Comparison of ENCODE assay signal across 10 cellular contexts in genomic region chr12:45257185-45257585, GRCh38. TPM values are rescaled to one million over a fixed set of nuclear protein-coding genes. Genes with fewer than 3 reads are reported as not detected.
DNase-seq lines count a peak whose midpoint lies in the region; ATAC-seq and TF ChIP-seq lines count a peak whose summit lies in the region.
"Had no signal": no experiment of that assay in that cellular context is flagged by ENCODE, and none has a peak within 500 bp of the region (broad histone marks: within the 10 kb centered on the region; RNA-seq: fewer than 3 reads in every experiment).

No MANE protein-coding gene starts in this region.

- intact Hi-C loops in activated T-helper 1 cell treated with anti-CD3 and anti-CD28 coated beads, Interleukin-12 subunit alpha, Interleukin-12 subunit beta, Interleukin-2, Interleukin-4 antibody, amounts not matched to agents 30 ng/mL and 10 ng/mL and 1 ng/mL, durations not matched to agents 14 hours and 24 hours and 36 hours (cut with micrococcal nuclease): no loop called here

- H3K9ac ChIP-seq in mesendoderm (ENCODE audit: low read length): no peak overlapping the region

- H2BK5ac ChIP-seq in mesendoderm (ENCODE audit: low read length): peak overlapping the region; percentile 5

- no peaks in the 10 kb centered on the region for H3K27me3 Mint-ChIP-seq in naive thymus-derived CD8-positive, alpha-beta T cell
- H3K27me3 Mint-ChIP-seq in activated T-helper 1 cell treated with anti-CD3 and anti-CD28 coated beads, Interleukin-12 subunit alpha, Interleukin-12 subunit beta, Interleukin-2, Interleukin-4 antibody, amounts not matched to agents 30 ng/mL and 10 ng/mL and 1 ng/mL, durations not matched to agents 14 hours and 24 hours and 36 hours (ENCODE audit: insufficient read depth): no peaks in the 10 kb centered on the region

- peak overlapping the region in 1 of 10 donors; percentile 20 for H3K4me3 Mint-ChIP-seq in naive thymus-derived CD8-positive, alpha-beta T cell
- no peak overlapping the region for H3K4me3 Mint-ChIP-seq in activated T-helper 1 cell treated with anti-CD3 and anti-CD28 coated beads, Interleukin-12 subunit alpha, Interleukin-12 subunit beta, Interleukin-2, Interleukin-4 antibody, amounts not matched to agents 30 ng/mL and 10 ng/mL and 1 ng/mL, durations not matched to agents 14 hours and 24 hours and 36 hours
- H3K4me3 Mint-ChIP-seq: T-helper 1 cell treated with Interleukin-12 subunit alpha and Interleukin-12 subunit beta and Interleukin-4 antibody, amounts not matched to agents 30 μg/mL and 1 μg/mL, for 36 hours had no signal

- TF ChIP-seq POLR2A in GM18505 (IDR thresholded peaks at IDR 0.05; ENCODE audit: borderline replicate concordance, extremely low read depth, insufficient read depth, insufficient read length): no peak

- peak overlapping the region; percentile 14; the same call in 1 of the 2 replicates for H3K27ac ChIP-seq in HL-60 (replicated peaks)
- no peak overlapping the region for H3K27ac ChIP-seq in mesendoderm (ENCODE audit: low read depth, low read length)

- no peak overlapping the region for H2BK15ac ChIP-seq in mesendoderm (replicated peaks; ENCODE audit: low read depth)

- H4K5ac ChIP-seq in mesendoderm (ENCODE audit: low read length): no peak overlapping the region

- peaks cover 8% of the 10 kb centered on the region for H3K79me2 ChIP-seq in mesendoderm (ENCODE audit: control insufficient read depth, insufficient read depth, low read length)

- peak overlapping the region; percentile 44 for H3K56ac ChIP-seq in mesendoderm (ENCODE audit: low read length)

- no peak overlapping the region for H3K4me2 ChIP-seq in mesendoderm (ENCODE audit: low read length)

- POLR2A ChIA-PET in naive thymus-derived CD8-positive, alpha-beta T cell (lab: Charles Lee): no interaction called here

- no peak overlapping the region for H3K18ac ChIP-seq in mesendoderm (ENCODE audit: low read length)

- peaks cover 17% of the 10 kb centered on the region for H3K4me1 ChIP-seq in mesendoderm (ENCODE audit: control insufficient read depth, low read depth, low read length)

- ATAC-seq in GM18505 (IDR thresholded peaks at IDR 0.05; ENCODE audit: unreplicated experiment) (peak; percentile 79), GM21786 (IDR thresholded peaks at IDR 0.05; ENCODE audit: unreplicated experiment) (peak; percentile 81)
- ATAC-seq in naive thymus-derived CD8-positive, alpha-beta T cell: no peak

- peaks cover 0 to 15% (median 14%) of the 10 kb centered on the region in 3 donors for H3K36me3 Mint-ChIP-seq in naive thymus-derived CD8-positive, alpha-beta T cell
- H3K36me3 Mint-ChIP-seq in activated T-helper 1 cell treated with anti-CD3 and anti-CD28 coated beads, Interleukin-12 subunit alpha, Interleukin-12 subunit beta, Interleukin-2, Interleukin-4 antibody, amounts not matched to agents 30 ng/mL and 10 ng/mL and 1 ng/mL, durations not matched to agents 14 hours and 24 hours and 36 hours (ENCODE audit: low read depth): no peaks in the 10 kb centered on the region

- peaks cover 12% of the 10 kb centered on the region for H3K79me1 ChIP-seq in mesendoderm (ENCODE audit: low read length)

- H4K8ac ChIP-seq in mesendoderm (ENCODE audit: low read depth, low read length): no peak overlapping the region

- DNase-seq in HL-60 (ENCODE audit: low read depth in 1 of 2, low spot score in 1 of 2) (peak in 1 of 2 experiments; percentile 80), mesendoderm (no peak), MG63 (no peak), NCI-H1436 (lab: John Stamatoyannopoulos, UW) (no peak)
- no peak for DNase-seq in naive thymus-derived CD8-positive, alpha-beta T cell
- no peak for DNase-seq in activated T-helper 1 cell treated with anti-CD3 and anti-CD28 coated beads, Interleukin-12 subunit alpha, Interleukin-12 subunit beta, Interleukin-2, Interleukin-4 antibody, amounts not matched to agents 30 ng/mL and 10 ng/mL and 1 ng/mL, durations not matched to agents 14 hours and 24 hours and 36 hours (ENCODE audit: low spot score)
- DNase-seq: kidney had no signal

- peak overlapping the region; percentile 7 for H2AK5ac ChIP-seq in mesendoderm (ENCODE audit: low read length)

- no CpG with 5 or more reads among the region's 4 CpGs for WGBS in mesendoderm (ENCODE audit: extremely low coverage, insufficient coverage, low lambda C conversion rate)

- no peak overlapping the region for H3K4ac ChIP-seq in mesendoderm (ENCODE audit: low read depth, low read length)

- no peaks in the 10 kb centered on the region for H3K9me3 ChIP-seq in MG63

- no peak overlapping the region for H2BK120ac ChIP-seq in mesendoderm (ENCODE audit: low read depth, low read length)

- H3K23ac ChIP-seq in mesendoderm (ENCODE audit: low read length): peak overlapping the region; percentile 1

- no peaks in the 10 kb centered on the region for H3K9me3 Mint-ChIP-seq in naive thymus-derived CD8-positive, alpha-beta T cell
- H3K9me3 Mint-ChIP-seq in activated T-helper 1 cell treated with anti-CD3 and anti-CD28 coated beads, Interleukin-12 subunit alpha, Interleukin-12 subunit beta, Interleukin-2, Interleukin-4 antibody, amounts not matched to agents 30 ng/mL and 10 ng/mL and 1 ng/mL, durations not matched to agents 14 hours and 24 hours and 36 hours: no peaks in the 10 kb centered on the region
- H3K9me3 Mint-ChIP-seq: T-helper 1 cell treated with Interleukin-12 subunit alpha and Interleukin-12 subunit beta and Interleukin-4 antibody, amounts not matched to agents 30 μg/mL and 1 μg/mL, for 36 hours had no signal

- H3K27me3 ChIP-seq in HL-60 (ENCODE audit: insufficient read depth, poor library complexity, severe bottlenecking): no peaks in the 10 kb centered on the region
- no peaks in the 10 kb centered on the region for H3K27me3 ChIP-seq in mesendoderm (ENCODE audit: insufficient read depth, low read length, poor library complexity)
- no peaks in the 10 kb centered on the region for H3K27me3 ChIP-seq in MG63

- no peak for TF ChIP-seq CTCF in HL-60 (IDR thresholded peaks at IDR 0.05; ENCODE audit: insufficient read depth, low read length)

- H3K4me3 ChIP-seq in HL-60 (replicated peaks; ENCODE audit: insufficient read depth, low read length) (no peak overlapping the region), mesendoderm (ENCODE audit: low read length) (no peak overlapping the region), MG63 (no peak overlapping the region)

- H3K36me3 ChIP-seq in mesendoderm (ENCODE audit: control insufficient read depth, insufficient read depth, low read length) (no peaks in the 10 kb centered on the region), MG63 (no peaks in the 10 kb centered on the region)

- H3K4me1 Mint-ChIP-seq in naive thymus-derived CD8-positive, alpha-beta T cell: peaks cover 18 to 37% (median 30%) of the 10 kb centered on the region in 4 donors
- peaks cover 21% of the 10 kb centered on the region for H3K4me1 Mint-ChIP-seq in activated T-helper 1 cell treated with anti-CD3 and anti-CD28 coated beads, Interleukin-12 subunit alpha, Interleukin-12 subunit beta, Interleukin-2, Interleukin-4 antibody, amounts not matched to agents 30 ng/mL and 10 ng/mL and 1 ng/mL, durations not matched to agents 14 hours and 24 hours and 36 hours (ENCODE audit: low read depth)

- H3K27ac Mint-ChIP-seq in naive thymus-derived CD8-positive, alpha-beta T cell: peak overlapping the region in 4 of 10 donors; percentile 5 to 55 (median 14)
- H3K27ac Mint-ChIP-seq in activated T-helper 1 cell treated with anti-CD3 and anti-CD28 coated beads, Interleukin-12 subunit alpha, Interleukin-12 subunit beta, Interleukin-2, Interleukin-4 antibody, amounts not matched to agents 30 ng/mL and 10 ng/mL and 1 ng/mL, durations not matched to agents 14 hours and 24 hours and 36 hours: no peak overlapping the region
- H3K27ac Mint-ChIP-seq: T-helper 1 cell treated with Interleukin-12 subunit alpha and Interleukin-12 subunit beta and Interleukin-4 antibody, amounts not matched to agents 30 μg/mL and 1 μg/mL, for 36 hours had no signal

RNA-seq across cellular contexts. Expression of gene ANO6, which starts 41.3 kb away (rescaled TPM):
- 26.7 TPM for polyA plus RNA-seq in mesendoderm (2013, experiment 1 of 2)
- 26.7 TPM for polyA plus RNA-seq in mesendoderm (2013, experiment 2 of 2)
- total RNA-seq in MG63 (2014; rRNA removed; shearing (Covaris generic); ENCODE audit: low replicate concordance): 20.4 and 33.8 TPM in 2 replicates
- total RNA-seq in naive thymus-derived CD8-positive, alpha-beta T cell: 10 to 100 TPM; 17.1 to 17.5 TPM
- 10 to 100 TPM; 13.4 to 18.6 (median 18.0) TPM for polyA plus RNA-seq in naive thymus-derived CD8-positive, alpha-beta T cell
- total RNA-seq in activated T-helper 1 cell treated with anti-CD3 and anti-CD28 coated beads, Interleukin-12 subunit alpha, Interleukin-12 subunit beta, Interleukin-2, Interleukin-4 antibody, amounts not matched to agents 30 ng/mL and 10 ng/mL and 1 ng/mL, durations not matched to agents 14 hours and 24 hours and 36 hours: 21.7 and 22.1 TPM in 2 replicates

Comparison
In these comparisons a context has a peak if more than half of its experiments do, and no peak if none do; other contexts are left out.
1. ATAC-seq: peak in GM18505 (single experiment) and GM21786 (single experiment); none in naive thymus-derived CD8-positive, alpha-beta T cell (0 of 2).